Comparison of ENCODE assay signal across 9 cellular contexts in the genomic region with DNA sequence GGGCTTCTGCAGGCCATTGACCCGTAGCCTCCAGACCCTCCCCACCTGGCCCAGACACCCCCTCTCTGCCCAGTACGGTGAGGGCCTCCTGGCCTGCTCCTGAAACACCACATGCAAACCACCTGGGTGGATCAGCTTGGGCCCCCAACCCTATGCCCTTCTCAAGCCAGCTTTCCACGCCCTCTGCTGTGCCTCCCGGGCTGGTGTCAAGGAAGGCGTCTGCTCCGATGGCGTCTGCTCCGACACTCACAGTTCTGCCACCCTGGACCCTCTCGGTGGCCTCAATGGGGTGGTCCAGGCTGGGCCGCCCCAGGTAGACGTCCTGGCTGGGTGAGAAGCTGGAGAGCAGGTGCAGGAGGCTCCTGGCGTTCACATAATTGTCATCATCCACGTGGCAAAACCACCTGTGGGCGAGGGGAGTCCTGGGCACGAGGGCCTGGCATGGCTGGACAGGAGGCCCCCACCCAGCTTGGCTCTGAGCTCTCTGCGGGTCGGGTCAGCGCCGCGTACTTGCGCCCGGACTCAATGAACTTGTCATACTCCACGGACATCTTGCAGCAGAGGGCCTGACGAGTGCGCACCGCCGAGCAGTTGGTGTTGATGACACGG. TPM values are rescaled to one million over a fixed set of nuclear protein-coding genes. Genes with fewer than 3 reads are reported as not detected.
DNase-seq lines count a peak whose midpoint lies in the region; ATAC-seq, FAIRE-seq and TF ChIP-seq lines count a peak whose summit lies in the region.
"Had no signal": no experiment of that assay in that cellular context is flagged by ENCODE, and none has a peak within 500 bp of the region (broad histone marks: within the 10 kb centered on the region; RNA-seq: fewer than 3 reads in every experiment).

No MANE protein-coding gene starts in this region.

- POLR2A ChIA-PET in WTC11 (lab: Charles Lee): no interaction called here

- TF ChIP-seq POLR2A in GM12892 (IDR thresholded peaks at IDR 0.05; ENCODE audit: low read depth, low read length): no peak

- peaks cover 4% of the 10 kb centered on the region for H3K4me1 Mint-ChIP-seq in WTC11

- peak overlapping the region; percentile 89 for H3K4me3 Mint-ChIP-seq in WTC11

- H3K9me3 Mint-ChIP-seq in WTC11: no peaks in the 10 kb centered on the region

- peaks cover 0 to 58% (median 18%) of the 10 kb centered on the region in 9 donors for H3K36me3 ChIP-seq in heart right ventricle

- WGBS in heart right ventricle, 2 donors: 90 to 91% methylated on average over 28 of the region's 28 CpGs

- no peaks in the 10 kb centered on the region for H3K27me3 Mint-ChIP-seq in WTC11 (ENCODE audit: low read depth)

- peaks cover 14% of the 10 kb centered on the region for H3K36me3 Mint-ChIP-seq in WTC11

- no peaks in the 10 kb centered on the region for H3K9me3 ChIP-seq in heart right ventricle

- H3K27ac ChIP-seq in heart right ventricle: peak overlapping the region in 4 of 10 donors; percentile 61 to 79 (median 70)

- ATAC-seq in WTC11 (no peak), heart right ventricle (no peak)

- CTCF ChIA-PET in WTC11 (lab: Charles Lee): interaction anchor here (1.5 to 5.8 kb wide), 4 partner anchors 12 to 48 kb away, joined by 3 to 31 read pairs (median 10); partner anchors contain the start of genes DCXR, FASN, LRRC45 and RAC3

- no peaks in the 10 kb centered on the region for H3K27me3 ChIP-seq in heart right ventricle

- H3K4me3 ChIP-seq in GM12864 (ENCODE audit: low read depth, low read length) (peak overlapping the region; percentile 94), heart right ventricle (peak overlapping the region in 9 of 10 donors; percentile 73 to 97 (median 86)), retinal pigment epithelial cell (ENCODE audit: low read length) (peak overlapping the region; percentile 79)

- FAIRE-seq in GM12892 (lab: Jason Lieb, UNC): no peak

- peaks cover 12 to 39% (median 28%) of the 10 kb centered on the region in 9 donors for H3K4me1 ChIP-seq in heart right ventricle

- DNase-seq in GM12864 (ENCODE audit: low read depth) (no peak), WTC11 (ENCODE audit: low spot score) (no peak), heart right ventricle (peak in 1 of 2 donors; percentile 7), retinal pigment epithelial cell (ENCODE audit: low read depth) (no peak), GM12892 (ENCODE audit: insufficient read length) (no peak), GM03348 (ENCODE audit: low spot score) (no peak), mucosa of gallbladder (ENCODE audit: low spot score) (no peak)
- DNase-seq in activated CD4-positive, alpha-beta T cell treated with anti-CD3 and anti-CD28 coated beads, Interleukin-2, amount 50 U/mL, for 1 hour: no peak
- DNase-seq: occipital lobe had no signal

- intact Hi-C loops in heart right ventricle (cut with DNase I): loop anchor here in 1 of 10 donors (5.0 kb wide), 1 partner anchor 47 kb away; the partner anchor contains the start of gene FASN

- peak overlapping the region; percentile 79 for H3K27ac Mint-ChIP-seq in WTC11

- TF ChIP-seq CTCF in GM12864 (IDR thresholded peaks at IDR 0.05; ENCODE audit: low read depth, low read length, missing control alignments): no peak
- no peak for TF ChIP-seq CTCF in WTC11 (IDR thresholded peaks at IDR 0.05)
- TF ChIP-seq CTCF in heart right ventricle (IDR thresholded peaks at IDR 0.05): no peak
- no peak for TF ChIP-seq CTCF in retinal pigment epithelial cell (conservative IDR thresholded peaks at IDR 0.05; ENCODE audit: low read depth, low read length)

TF ChIP-seq in WTC11, 78 proteins besides CTCF, POLR2A, EP300 and RAD21 (continues in another document):
- TF ChIP-seq GRHL2 (CRISPR knock-in tag; IDR thresholded peaks at IDR 0.05; ENCODE audit: insufficient replicate concordance, severe bottlenecking): no peak
- TF ChIP-seq, protein P1, sequence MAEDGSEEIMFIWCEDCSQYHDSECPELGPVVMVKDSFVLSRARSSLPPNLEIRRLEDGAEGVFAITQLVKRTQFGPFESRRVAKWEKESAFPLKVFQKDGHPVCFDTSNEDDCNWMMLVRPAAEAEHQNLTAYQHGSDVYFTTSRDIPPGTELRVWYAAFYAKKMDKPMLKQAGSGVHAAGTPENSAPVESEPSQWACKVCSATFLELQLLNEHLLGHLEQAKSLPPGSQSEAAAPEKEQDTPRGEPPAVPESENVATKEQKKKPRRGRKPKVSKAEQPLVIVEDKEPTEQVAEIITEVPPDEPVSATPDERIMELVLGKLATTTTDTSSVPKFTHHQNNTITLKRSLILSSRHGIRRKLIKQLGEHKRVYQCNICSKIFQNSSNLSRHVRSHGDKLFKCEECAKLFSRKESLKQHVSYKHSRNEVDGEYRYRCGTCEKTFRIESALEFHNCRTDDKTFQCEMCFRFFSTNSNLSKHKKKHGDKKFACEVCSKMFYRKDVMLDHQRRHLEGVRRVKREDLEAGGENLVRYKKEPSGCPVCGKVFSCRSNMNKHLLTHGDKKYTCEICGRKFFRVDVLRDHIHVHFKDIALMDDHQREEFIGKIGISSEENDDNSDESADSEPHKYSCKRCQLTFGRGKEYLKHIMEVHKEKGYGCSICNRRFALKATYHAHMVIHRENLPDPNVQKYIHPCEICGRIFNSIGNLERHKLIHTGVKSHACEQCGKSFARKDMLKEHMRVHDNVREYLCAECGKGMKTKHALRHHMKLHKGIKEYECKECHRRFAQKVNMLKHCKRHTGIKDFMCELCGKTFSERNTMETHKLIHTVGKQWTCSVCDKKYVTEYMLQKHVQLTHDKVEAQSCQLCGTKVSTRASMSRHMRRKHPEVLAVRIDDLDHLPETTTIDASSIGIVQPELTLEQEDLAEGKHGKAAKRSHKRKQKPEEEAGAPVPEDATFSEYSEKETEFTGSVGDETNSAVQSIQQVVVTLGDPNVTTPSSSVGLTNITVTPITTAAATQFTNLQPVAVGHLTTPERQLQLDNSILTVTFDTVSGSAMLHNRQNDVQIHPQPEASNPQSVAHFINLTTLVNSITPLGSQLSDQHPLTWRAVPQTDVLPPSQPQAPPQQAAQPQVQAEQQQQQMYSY (CRISPR knock-in tag; IDR thresholded peaks at IDR 0.05): no peak
- no peak for TF ChIP-seq KAT7 (CRISPR knock-in tag; IDR thresholded peaks at IDR 0.05; ENCODE audit: borderline replicate concordance)
- TF ChIP-seq ELF4 (CRISPR knock-in tag; IDR thresholded peaks at IDR 0.05; ENCODE audit: low read depth): no peak
- TF ChIP-seq ZNF138 (CRISPR knock-in tag; conservative IDR thresholded peaks at IDR 0.05): no peak
- TF ChIP-seq HMGA2 (CRISPR knock-in tag; IDR thresholded peaks at IDR 0.05): no peak
- no peak for TF ChIP-seq ZNF512 (CRISPR knock-in tag; IDR thresholded peaks at IDR 0.05; ENCODE audit: borderline replicate concordance)
- TF ChIP-seq ZNF263 (CRISPR knock-in tag; IDR thresholded peaks at IDR 0.05; ENCODE audit: low read depth): no peak
- TF ChIP-seq E2F5 (CRISPR knock-in tag; IDR thresholded peaks at IDR 0.05): no peak
- no peak for TF ChIP-seq ZNF232 (CRISPR knock-in tag; IDR thresholded peaks at IDR 0.05)
- TF ChIP-seq USF1 (CRISPR knock-in tag; IDR thresholded peaks at IDR 0.05): no peak

RNA-seq across cellular contexts. Expression of gene RFNG, which starts 1.4 kb away (rescaled TPM):
- 40.9 to 42.3 TPM (median 41.6 TPM) in 3 replicates for total RNA-seq in WTC11 (2021)
- 10 to 100 TPM; 13.9 to 24.9 (median 18.9) TPM for total RNA-seq in heart right ventricle
- polyA plus RNA-seq in heart right ventricle: 10 to 100 TPM; 29.3 to 30.1 TPM
- 7.1 TPM for polyA plus RNA-seq in GM12892 (2012; ENCODE audit: missing spikeins)
- total RNA-seq in mucosa of gallbladder: 51.6 TPM

RNA-seq across cellular contexts. Expression of gene GPS1, which starts 1.4 kb away (rescaled TPM):
- total RNA-seq in WTC11 (2021) (166 to 181 TPM (median 167 TPM) in 3 replicates), heart right ventricle (10 to 100 TPM; 68.9 to 96.6 (median 80.6) TPM), mucosa of gallbladder (107 TPM)
- polyA plus RNA-seq in heart right ventricle: 100 to 1,000 TPM; 102 to 183 TPM
- polyA plus RNA-seq in GM12892 (2012; ENCODE audit: missing spikeins): 34.6 TPM

RNA-seq across cellular contexts. Expression of gene DCXR, which starts 12.8 kb away (rescaled TPM):
- 114 to 130 TPM (median 120 TPM) in 3 replicates for total RNA-seq in WTC11 (2021)
- total RNA-seq in heart right ventricle: 100 to 1,000 TPM; 155 to 258 (median 187) TPM
- polyA plus RNA-seq in heart right ventricle: 100 to 1,000 TPM; 283 to 387 TPM
- 55.0 TPM for polyA plus RNA-seq in GM12892 (2012; ENCODE audit: missing spikeins)
- total RNA-seq in mucosa of gallbladder: 102 TPM

RNA-seq across cellular contexts. Expression of gene DUS1L, which starts 15.3 kb away (rescaled TPM):
- 99.6 to 120 TPM (median 106 TPM) in 3 replicates for total RNA-seq in WTC11 (2021)
- 10 to 100 TPM; 34.1 to 96.4 (median 43.1) TPM for total RNA-seq in heart right ventricle
- 100 to 1,000 TPM in 1 of 2 donors, 10 to 100 TPM in 1; 85.2 to 191 TPM for polyA plus RNA-seq in heart right ventricle
- polyA plus RNA-seq in GM12892 (2012; ENCODE audit: missing spikeins): 72.0 TPM
- total RNA-seq in mucosa of gallbladder: 92.4 TPM

RNA-seq across cellular contexts. Expression of gene RAC3, which starts 18.8 kb away (rescaled TPM):
- 135 to 163 TPM (median 138 TPM) in 3 replicates for total RNA-seq in WTC11 (2021)
- 1 to 10 TPM in 6 of 10 donors, under 1 TPM in 4; 0.82 to 1.6 (median 1.1) TPM for total RNA-seq in heart right ventricle
- polyA plus RNA-seq in heart right ventricle: 1 to 10 TPM; 1.5 to 3.3 TPM
- polyA plus RNA-seq in GM12892 (2012; ENCODE audit: missing spikeins): 2.2 TPM
- 8.9 TPM for total RNA-seq in mucosa of gallbladder
